9 cellular contexts compared by ENCODE assay signal in the genomic region with DNA sequence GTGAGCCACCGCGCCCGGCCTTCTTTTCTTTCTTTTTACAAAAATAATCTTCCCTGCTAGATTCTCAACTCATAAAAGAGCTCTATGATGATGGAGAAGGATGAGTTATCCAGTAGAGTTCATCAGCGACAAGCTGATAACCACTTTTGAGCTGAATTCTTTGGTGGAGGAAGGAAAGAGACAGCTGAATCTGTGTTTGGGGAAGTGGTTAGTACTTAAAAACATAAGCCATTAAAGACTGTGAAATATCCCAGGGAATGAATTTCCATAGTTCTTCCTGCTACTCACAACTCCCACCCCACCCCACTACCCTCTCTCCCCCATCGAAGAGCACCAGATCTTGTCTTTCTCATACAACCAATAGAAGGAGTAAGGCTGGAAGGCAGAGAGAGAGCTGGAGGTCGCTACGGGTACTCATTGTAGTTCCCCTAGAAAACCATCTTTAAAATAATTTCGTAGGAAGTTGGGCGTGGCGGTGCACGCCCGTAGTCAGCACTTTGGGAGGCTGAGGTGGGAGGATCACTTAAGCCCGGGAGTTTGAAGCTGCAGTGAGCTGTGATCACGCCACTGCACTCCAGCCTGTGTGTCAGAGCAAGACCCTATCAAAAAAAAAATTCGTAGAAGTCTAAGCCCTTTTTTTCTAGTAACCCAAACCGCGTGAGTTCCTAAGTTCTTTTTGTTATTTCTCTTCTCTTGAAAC. TPM values are rescaled to one million over a fixed set of nuclear protein-coding genes. Genes with fewer than 3 reads are reported as not detected.
DNase-seq lines count a peak whose midpoint lies in the region; ATAC-seq and TF ChIP-seq lines count a peak whose summit lies in the region.
"Had no signal": no experiment of that assay in that cellular context is flagged by ENCODE, and none has a peak within 500 bp of the region (broad histone marks: within the 10 kb centered on the region; RNA-seq: fewer than 3 reads in every experiment).

No MANE protein-coding gene starts in this region.

- no peak for TF ChIP-seq EP300 in neural cell (conservative IDR thresholded peaks at IDR 0.05; ENCODE audit: poor library complexity, severe bottlenecking)

- H3K36me3 ChIP-seq in duodenal mucosa (ENCODE audit: control insufficient read depth in 1 of 2, insufficient read depth in 2 of 2, low read length in 2 of 2) (no peaks in the 10 kb centered on the region), neural cell (ENCODE audit: insufficient read depth, low read length) (no peaks in the 10 kb centered on the region)

- H3K4me2 ChIP-seq in neural cell (ENCODE audit: low read length) = peak overlapping the region; percentile 97

- H3K79me2 ChIP-seq in neural cell (replicated peaks; ENCODE audit: insufficient read depth, low read length) = no peaks in the 10 kb centered on the region

- in situ Hi-C loops in SK-MEL-5 (cut with HindIII; ENCODE audit: low pct_unique_long_range_greater_than_20kb, low sequenced_read_pairs) = no loop called here

- no peaks in the 10 kb centered on the region for H3K9me3 Mint-ChIP-seq in activated CD4-positive, alpha-beta T cell treated with anti-CD3 and anti-CD28 coated beads for 36 hours (ENCODE audit: low read depth)

- H3K9me3 ChIP-seq in duodenal mucosa (ENCODE audit: control insufficient read depth in 1 of 2, low read length in 2 of 2) = no peaks in the 10 kb centered on the region
- no peaks in the 10 kb centered on the region for H3K9me3 ChIP-seq in neural cell (ENCODE audit: low read length)
- H3K9me3 ChIP-seq: body of pancreas had no signal

- TF ChIP-seq RAD21 in neural cell (conservative IDR thresholded peaks at IDR 0.05) = no peak

- H3K27me3 Mint-ChIP-seq in activated CD4-positive, alpha-beta T cell treated with anti-CD3 and anti-CD28 coated beads for 36 hours = no peaks in the 10 kb centered on the region

- H3K4me3 ChIP-seq in duodenal mucosa (ENCODE audit: low read depth in 1 of 2, low read length in 2 of 2) = peak overlapping the region; percentile 76 to 85
- H3K4me3 ChIP-seq in neural cell (ENCODE audit: low read length) = peak overlapping the region; percentile 84

- H3K9ac ChIP-seq in duodenal mucosa (ENCODE audit: low read depth in 1 of 2, low read length in 2 of 2) (peak overlapping the region; percentile 37 to 77), neural cell (ENCODE audit: low read length) (no peak overlapping the region)

- H3K4me1 Mint-ChIP-seq in activated CD4-positive, alpha-beta T cell treated with anti-CD3 and anti-CD28 coated beads for 36 hours = peaks cover 30% of the 10 kb centered on the region

- no peaks in the 10 kb centered on the region for H3K9me2 ChIP-seq in neural cell (ENCODE audit: insufficient read depth, low read length)

- intact Hi-C loops in activated CD4-positive, alpha-beta T cell treated with anti-CD3 and anti-CD28 coated beads for 36 hours (cut with DNase I, micrococcal nuclease) = loop anchor here (1.0 to 2.0 kb wide), 14 partner anchors 15 to 261 kb away; a partner anchor contains a TSS

- H3K4me1 ChIP-seq in duodenal mucosa (ENCODE audit: control insufficient read depth in 1 of 2, insufficient read depth in 2 of 2, low read length in 2 of 2) = peaks cover 6 to 8% of the 10 kb centered on the region in 2 donors

- H3K27me3 ChIP-seq in duodenal mucosa (ENCODE audit: control insufficient read depth in 1 of 2, insufficient read depth in 2 of 2, low read length in 2 of 2) (no peaks in the 10 kb centered on the region), neural cell (ENCODE audit: insufficient read depth, low read depth, low read length) (no peaks in the 10 kb centered on the region)
- H3K27me3 ChIP-seq: body of pancreas had no signal

- POLR2A ChIA-PET in activated CD4-positive, alpha-beta T cell treated with anti-CD3 and anti-CD28 coated beads for 36 hours (lab: Charles Lee) = interaction anchor here (0.6 to 3.4 kb wide), 14 partner anchors 10 to 408 kb away, joined by 3 to 14 read pairs (median 5); a partner anchor contains a TSS

- ATAC-seq in activated CD4-positive, alpha-beta T cell treated with anti-CD3 and anti-CD28 coated beads for 36 hours = peak; percentile 59

- H3K36me3 Mint-ChIP-seq in activated CD4-positive, alpha-beta T cell treated with anti-CD3 and anti-CD28 coated beads for 36 hours (ENCODE audit: low read depth) = peaks cover 33% of the 10 kb centered on the region

- no peaks in the 10 kb centered on the region for H4K20me1 ChIP-seq in neural cell (ENCODE audit: insufficient read depth)

- peak overlapping the region; percentile 98 for H3K27ac Mint-ChIP-seq in activated CD4-positive, alpha-beta T cell treated with anti-CD3 and anti-CD28 coated beads for 36 hours

- peak overlapping the region; percentile 92 for H3K4me3 Mint-ChIP-seq in activated CD4-positive, alpha-beta T cell treated with anti-CD3 and anti-CD28 coated beads for 36 hours

- no peaks in the 10 kb centered on the region for H3F3A ChIP-seq in neural cell (ENCODE audit: insufficient read depth, low read length, poor library complexity, severe bottlenecking)

- no peak for TF ChIP-seq CTCF in neural cell (IDR thresholded peaks at IDR 0.05; ENCODE audit: poor library complexity, severe bottlenecking)

- CTCF ChIA-PET in activated CD4-positive, alpha-beta T cell treated with anti-CD3 and anti-CD28 coated beads for 36 hours (lab: Charles Lee) = interaction anchor here (0.5 to 6.8 kb wide), 32 partner anchors 11 to 233 kb away, joined by 3 to 113 read pairs (median 4); a partner anchor contains a TSS

- peak; percentile 62 for DNase-seq in activated CD4-positive, alpha-beta T cell treated with anti-CD3 and anti-CD28 coated beads for 36 hours
- DNase-seq in activated CD4-positive, alpha-beta T cell treated with anti-CD3 and anti-CD28 coated beads for 1 hour = no peak
- DNase-seq in SK-MEL-5 (ENCODE audit: low read depth, low spot score) (peak; percentile 25), NCI-H2171 treated with DMSO at 0.1 percent for 48 hours (lab: John Stamatoyannopoulos, UW) (no peak), NAMALWA (ENCODE audit: low spot score) (no peak), NCI-H1694 treated with DMSO at 0.1 percent for 48 hours (lab: John Stamatoyannopoulos, UW) (no peak)

- no peak overlapping the region for H2AFZ ChIP-seq in neural cell (ENCODE audit: low read depth, low read length)

- H3K27ac ChIP-seq in duodenal mucosa (ENCODE audit: low read depth, low read length) (no peak overlapping the region), neural cell (ENCODE audit: low read length) (no peak overlapping the region)

TF ChIP-seq in neural cell, 6 proteins besides CTCF, POLR2A, EP300 and RAD21 (continues in another document):
- TF ChIP-seq SMC3 (conservative IDR thresholded peaks at IDR 0.05; ENCODE audit: poor library complexity) = no peak

RNA-seq across cellular contexts. Expression of a gene that starts 0.6 kb away (rescaled TPM):
- total RNA-seq in activated CD4-positive, alpha-beta T cell treated with anti-CD3 and anti-CD28 coated beads for 36 hours = 10 to 100 TPM; 60.8 to 66.9 TPM
- 8.3 and 9.2 TPM in 2 replicates for total RNA-seq in SK-MEL-5 (2014; rRNA removed; shearing (Covaris generic))
- polyA plus RNA-seq in SK-MEL-5 (2015; cell fraction: cytosol; rRNA removed) = 19.1 and 25.2 TPM in 2 replicates
- polyA plus RNA-seq in SK-MEL-5 (2015; cell fraction: nucleus; rRNA removed) = 77.0 and 80.6 TPM in 2 replicates
- 0.33 and 4.5 TPM in 2 replicates for polyA plus RNA-seq in neural cell
- 0.93 and 0.97 TPM in 2 replicates for polyA minus RNA-seq in neural cell
- total RNA-seq: body of pancreas had no signal

RNA-seq across cellular contexts. Expression of a gene that starts 27.9 kb away (rescaled TPM):
- 100 to 1,000 TPM; 253 to 322 TPM for total RNA-seq in activated CD4-positive, alpha-beta T cell treated with anti-CD3 and anti-CD28 coated beads for 36 hours
- total RNA-seq in SK-MEL-5 (2014; rRNA removed; shearing (Covaris generic)) = 531 and 559 TPM in 2 replicates
- 316 and 417 TPM in 2 replicates for polyA plus RNA-seq in SK-MEL-5 (2015; cell fraction: cytosol; rRNA removed)
- 952 and 1,057 TPM in 2 replicates for polyA plus RNA-seq in SK-MEL-5 (2015; cell fraction: nucleus; rRNA removed)
- 1,371 and 1,383 TPM in 2 replicates for polyA plus RNA-seq in neural cell
- polyA minus RNA-seq in neural cell = 174 and 217 TPM in 2 replicates

RNA-seq across cellular contexts. Expression of a gene that starts 32.0 kb away (rescaled TPM):
- total RNA-seq in activated CD4-positive, alpha-beta T cell treated with anti-CD3 and anti-CD28 coated beads for 36 hours = 10 to 100 TPM; 61.9 to 68.8 TPM
- 59.4 and 61.3 TPM in 2 replicates for total RNA-seq in SK-MEL-5 (2014; rRNA removed; shearing (Covaris generic))
- 71.5 and 77.3 TPM in 2 replicates for polyA plus RNA-seq in SK-MEL-5 (2015; cell fraction: cytosol; rRNA removed)
- polyA plus RNA-seq in SK-MEL-5 (2015; cell fraction: nucleus; rRNA removed) = 25.6 and 47.8 TPM in 2 replicates
- 70.5 and 84.1 TPM in 2 replicates for polyA plus RNA-seq in neural cell
- 30.1 and 30.2 TPM in 2 replicates for polyA minus RNA-seq in neural cell

RNA-seq across cellular contexts. Expression of a gene that starts 35.5 kb away (rescaled TPM):
- 10 to 100 TPM; 20.0 to 21.6 TPM for total RNA-seq in activated CD4-positive, alpha-beta T cell treated with anti-CD3 and anti-CD28 coated beads for 36 hours
- total RNA-seq in SK-MEL-5 (2014; rRNA removed; shearing (Covaris generic)) = 5.6 and 7.0 TPM in 2 replicates
- polyA plus RNA-seq in SK-MEL-5 (2015; cell fraction: cytosol; rRNA removed) = 22.1 and 28.0 TPM in 2 replicates
- 14.9 and 19.2 TPM in 2 replicates for polyA plus RNA-seq in SK-MEL-5 (2015; cell fraction: nucleus; rRNA removed)
- 0.61 and 1.0 TPM in 2 replicates for polyA plus RNA-seq in neural cell
- polyA minus RNA-seq in neural cell = 0.49 and 0.81 TPM in 2 replicates

RNA-seq across cellular contexts. Expression of a gene that starts 54.0 kb away (rescaled TPM):
- total RNA-seq in activated CD4-positive, alpha-beta T cell treated with anti-CD3 and anti-CD28 coated beads for 36 hours = 10 to 100 TPM; 65.5 to 72.5 TPM
- total RNA-seq in SK-MEL-5 (2014; rRNA removed; shearing (Covaris generic)) = 72.2 and 73.3 TPM in 2 replicates
- polyA plus RNA-seq in SK-MEL-5 (2015; cell fraction: cytosol; rRNA removed) = 79.2 and 85.2 TPM in 2 replicates
- 384 and 422 TPM in 2 replicates for polyA plus RNA-seq in SK-MEL-5 (2015; cell fraction: nucleus; rRNA removed)
- 138 and 153 TPM in 2 replicates for polyA plus RNA-seq in neural cell
- polyA minus RNA-seq in neural cell = 44.5 and 53.6 TPM in 2 replicates

Comparison
In these comparisons a context has a peak if more than half of its experiments do, and no peak if none do; other contexts are left out.
1. DNase-seq: peak in activated CD4-positive, alpha-beta T cell treated with anti-CD3 and anti-CD28 coated beads for 36 hours (single experiment) and SK-MEL-5 (single experiment); none in activated CD4-positive, alpha-beta T cell treated with anti-CD3 and anti-CD28 coated beads for 1 hour (single experiment), NCI-H2171 treated with DMSO at 0.1 percent for 48 hours (single experiment), NAMALWA (single experiment) and NCI-H1694 treated with DMSO at 0.1 percent for 48 hours (single experiment).